Comparison of ENCODE assay signal across 8 cellular contexts in the genomic region with DNA sequence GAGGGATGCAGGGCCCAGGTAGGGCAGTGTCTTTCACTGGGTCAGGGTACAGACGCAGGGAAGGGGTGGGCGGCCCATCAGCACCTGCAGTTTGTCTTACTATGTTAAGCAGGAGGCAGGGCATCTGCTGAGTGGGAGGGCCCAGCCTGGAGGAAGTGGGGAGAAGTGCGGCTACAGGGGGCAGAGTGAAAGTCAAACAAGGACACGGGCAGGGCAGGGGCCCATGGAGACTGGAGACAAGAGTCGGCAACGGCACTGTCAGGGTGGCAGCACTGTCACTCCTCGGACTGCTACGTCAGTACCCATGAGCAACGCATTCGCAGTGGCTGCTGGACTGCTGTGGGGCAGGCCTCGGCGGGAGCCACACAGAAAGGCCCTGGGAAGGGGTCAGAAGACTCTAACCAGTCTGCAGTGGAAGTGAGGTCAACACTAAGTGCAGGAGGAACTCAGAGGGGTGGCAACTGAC. TPM values are rescaled to one million over a fixed set of nuclear protein-coding genes. Genes with fewer than 3 reads are reported as not detected.
A peak's percentile ranks its signal among the peaks of the same experiment; 100 is the strongest.
DNase-seq lines count a peak whose midpoint lies in the region; ATAC-seq and TF ChIP-seq lines count a peak whose summit lies in the region.

No MANE protein-coding gene starts in this region.

- 0 out of 3 replicates have a peak, but pooled peaks have one; percentile 9 for TF ChIP-seq CTCF in GM12872 (IDR thresholded peaks at IDR 0.05; ENCODE audit: insufficient read depth, low read depth, low read length)
- no peak for TF ChIP-seq CTCF in activated B cell treated with CpG ODN at 0.5 μM for 24 hours (IDR thresholded peaks at IDR 0.05)

- POLR2A ChIA-PET in activated B cell treated with CpG ODN at 0.5 μM for 24 hours (lab: Charles Lee), result no interaction called here

- peak overlapping the region; percentile 77 for H3K4me3 Mint-ChIP-seq in activated B cell treated with CpG ODN at 0.5 μM for 24 hours

- H3K36me3 Mint-ChIP-seq in activated B cell treated with CpG ODN at 0.5 μM for 24 hours (ENCODE audit: low read depth), result peaks cover 3% of the 10 kb centered on the region

- DNase-seq in activated B cell treated with CpG ODN at 0.5 μM for 24 hours (peak; percentile 41), RKO (ENCODE audit: low spot score) (no peak), OCI-M2 (lab: John Stamatoyannopoulos, UW; ENCODE audit: unreplicated experiment) (no peak)
- DNase-seq in effector CD8-positive, alpha-beta T cell (lab: John Stamatoyannopoulos, UW), result peak; percentile 35
- peak; percentile 23 to 24 for DNase-seq in stimulated activated CD4-positive, alpha-beta T cell treated with anti-CD3 and anti-CD28 coated beads, Interleukin-1b, Interleukin-23, amount 100 ng/mL, for 4 hours (ENCODE audit: low read depth in 2 of 2)

- peaks cover 50% of the 10 kb centered on the region for H3K4me1 Mint-ChIP-seq in activated B cell treated with CpG ODN at 0.5 μM for 24 hours

- CTCF ChIA-PET in activated B cell treated with CpG ODN at 0.5 μM for 24 hours (lab: Charles Lee), result no interaction called here

- no peaks in the 10 kb centered on the region for H3K9me3 Mint-ChIP-seq in activated B cell treated with CpG ODN at 0.5 μM for 24 hours

- H3K27ac Mint-ChIP-seq in activated B cell treated with CpG ODN at 0.5 μM for 24 hours, result peak overlapping the region; percentile 64

- ATAC-seq in HG03108 (IDR thresholded peaks at IDR 0.05; ENCODE audit: unreplicated experiment), result peak; percentile 58
- ATAC-seq in activated B cell treated with CpG ODN at 0.5 μM for 24 hours (ENCODE audit: low read depth), result peak; percentile 98
- ATAC-seq in HG02884 (IDR thresholded peaks at IDR 0.05; ENCODE audit: unreplicated experiment), result no peak

- no peaks in the 10 kb centered on the region for H3K27me3 Mint-ChIP-seq in activated B cell treated with CpG ODN at 0.5 μM for 24 hours

- intact Hi-C loops in activated B cell treated with CpG ODN at 0.5 μM for 24 hours (cut with micrococcal nuclease), result loop anchor here (1.0 kb wide), 1 partner anchor 20 kb away; the partner anchor contains the start of gene CAMSAP1

RNA-seq across cellular contexts. Expression of gene CAMSAP1, which starts 19.7 kb away (rescaled TPM):
- total RNA-seq in activated B cell treated with CpG ODN at 0.5 μM for 24 hours, result 16.9 and 23.7 TPM in 2 replicates

Comparison
In these comparisons a context has a peak if more than half of its experiments do, and no peak if none do; other contexts are left out.
1. DNase-seq: peak in activated B cell treated with CpG ODN at 0.5 μM for 24 hours (single experiment), effector CD8-positive, alpha-beta T cell (single experiment) and stimulated activated CD4-positive, alpha-beta T cell treated with anti-CD3 and anti-CD28 coated beads, Interleukin-1b, Interleukin-23, amount 100 ng/mL, for 4 hours (2 of 2); none in RKO (single experiment) and OCI-M2 (single experiment).